11 cellular contexts compared by ENCODE assay signal in genomic region chr6:3592371-3592941, GRCh38.
DNase-seq lines count a peak whose midpoint lies in the region; ATAC-seq, FAIRE-seq and TF ChIP-seq lines count a peak whose summit lies in the region.
"Had no signal": no experiment of that assay in that cellular context is flagged by ENCODE, and none has a peak within 500 bp of the region (broad histone marks: within the 10 kb centered on the region; RNA-seq: fewer than 3 reads in every experiment).

No MANE protein-coding gene starts in this region.

- H3K36me3 ChIP-seq in astrocyte (ENCODE audit: insufficient read depth, low read length) (no peaks in the 10 kb centered on the region), left lung (no peaks in the 10 kb centered on the region)

- peak overlapping the region; percentile 0 for H3K9ac ChIP-seq in astrocyte (ENCODE audit: low read length)

- H3K27me3 Mint-ChIP-seq in astrocyte (ENCODE audit: low read depth, unreplicated experiment) = peaks cover 8% of the 10 kb centered on the region
- peaks cover 17% of the 10 kb centered on the region for H3K27me3 Mint-ChIP-seq in stimulated activated memory B cell treated with anti-CD40 and anti-IgM and Interleukin-4, amounts not matched to agents 10 μg/mL and 1 μg/mL and 100 μg/mL, for 72 hours

- H3K4me3 ChIP-seq in AG04450 (ENCODE audit: low read depth, low read length) (no peak overlapping the region), astrocyte (ENCODE audit: insufficient read depth, low read depth, low read length) (no peak overlapping the region), left lung (no peak overlapping the region)

- H4K20me1 ChIP-seq in astrocyte (ENCODE audit: insufficient read depth, low read length) = no peaks in the 10 kb centered on the region

- no peak for TF ChIP-seq CTCF in AG04450 (IDR thresholded peaks at IDR 0.05; ENCODE audit: low read depth, low read length)
- TF ChIP-seq CTCF in astrocyte (IDR thresholded peaks at IDR 0.05; ENCODE audit: insufficient read depth, low read depth, low read length) = no peak
- no peak for TF ChIP-seq CTCF in left lung (IDR thresholded peaks at IDR 0.05)

- no peaks in the 10 kb centered on the region for H3K79me2 ChIP-seq in astrocyte (ENCODE audit: insufficient read depth, low read length)

- no peak overlapping the region for H3K27ac Mint-ChIP-seq in astrocyte (ENCODE audit: unreplicated experiment)
- no peak overlapping the region for H3K27ac Mint-ChIP-seq in stimulated activated memory B cell treated with anti-CD40 and anti-IgM and Interleukin-4, amounts not matched to agents 10 μg/mL and 1 μg/mL and 100 μg/mL, for 72 hours
- H3K27ac Mint-ChIP-seq: CD4-positive, CD25-positive, alpha-beta regulatory T cell had no signal

- POLR2A ChIA-PET in AG04450 (lab: Yijun Ruan, JAX) = no interaction called here

- peak overlapping the region; percentile 33 for H2AFZ ChIP-seq in astrocyte (ENCODE audit: low read depth, low read length)

- H3K9me3 Mint-ChIP-seq in astrocyte (ENCODE audit: unreplicated experiment) = peaks cover 6% of the 10 kb centered on the region
- no peaks in the 10 kb centered on the region for H3K9me3 Mint-ChIP-seq in stimulated activated memory B cell treated with anti-CD40 and anti-IgM and Interleukin-4, amounts not matched to agents 10 μg/mL and 1 μg/mL and 100 μg/mL, for 72 hours

- H3K4me1 ChIP-seq in astrocyte (ENCODE audit: insufficient read depth, low read length) (peaks cover 15% of the 10 kb centered on the region), left lung (peaks cover 0 to 4% of the 10 kb centered on the region in 2 donors)

- intact Hi-C loops in left lung (cut with DNase I) = no loop called here

- H3K4me3 Mint-ChIP-seq in astrocyte (ENCODE audit: unreplicated experiment) = no peak overlapping the region
- H3K4me3 Mint-ChIP-seq in stimulated activated memory B cell treated with anti-CD40 and anti-IgM and Interleukin-4, amounts not matched to agents 10 μg/mL and 1 μg/mL and 100 μg/mL, for 72 hours = no peak overlapping the region
- H3K4me3 Mint-ChIP-seq: CD4-positive, CD25-positive, alpha-beta regulatory T cell had no signal

- H3K27ac ChIP-seq in AG04450 (ENCODE audit: low read depth, low read length) = peak overlapping the region; percentile 47
- peak overlapping the region; percentile 78 for H3K27ac ChIP-seq in astrocyte (ENCODE audit: low read depth, low read length)
- peak overlapping the region in 1 of 2 donors; percentile 33 for H3K27ac ChIP-seq in left lung

- peak overlapping the region; percentile 37 for H3K4me2 ChIP-seq in astrocyte (ENCODE audit: low read length)

- H3K9me3 ChIP-seq in AG04450 (ENCODE audit: control insufficient read depth, insufficient read depth, low read length) (peaks cover 2% of the 10 kb centered on the region; the same call in 1 of the 2 replicates), astrocyte (ENCODE audit: insufficient read depth, low read depth, low read length) (no peaks in the 10 kb centered on the region), left lung (peaks cover 0 to 8% of the 10 kb centered on the region in 2 donors)

- H3K4me1 Mint-ChIP-seq in astrocyte (ENCODE audit: low read depth, unreplicated experiment) = peaks cover 3% of the 10 kb centered on the region
- no peaks in the 10 kb centered on the region for H3K4me1 Mint-ChIP-seq in stimulated activated memory B cell treated with anti-CD40 and anti-IgM and Interleukin-4, amounts not matched to agents 10 μg/mL and 1 μg/mL and 100 μg/mL, for 72 hours
- H3K4me1 Mint-ChIP-seq: CD4-positive, CD25-positive, alpha-beta regulatory T cell had no signal

- peak; percentile 99 for FAIRE-seq in astrocyte (lab: Jason Lieb, UNC)
- FAIRE-seq: small intestine had no signal

- no peaks in the 10 kb centered on the region for H3K36me3 Mint-ChIP-seq in astrocyte (ENCODE audit: low read depth, unreplicated experiment)
- H3K36me3 Mint-ChIP-seq in stimulated activated memory B cell treated with anti-CD40 and anti-IgM and Interleukin-4, amounts not matched to agents 10 μg/mL and 1 μg/mL and 100 μg/mL, for 72 hours = no peaks in the 10 kb centered on the region
- H3K36me3 Mint-ChIP-seq: CD4-positive, CD25-positive, alpha-beta regulatory T cell had no signal

- H3K27me3 ChIP-seq in AG04450 (ENCODE audit: control insufficient read depth, insufficient read depth, low read length) (no peaks in the 10 kb centered on the region), astrocyte (ENCODE audit: insufficient read depth, low read length) (no peaks in the 10 kb centered on the region), left lung (no peaks in the 10 kb centered on the region)

- DNase-seq in AG04450 (ENCODE audit: low read depth, low spot score) (peak; percentile 43), LHCN-M2 (ENCODE audit: low read depth) (peak; percentile 92), astrocyte (ENCODE audit: low read depth) (peak; percentile 94), left lung (no peak), left lobe of liver (ENCODE audit: low spot score) (no peak)
- DNase-seq in activated CD8-positive, alpha-beta memory T cell treated with anti-CD3 and anti-CD28 coated beads, Interleukin-2, amount 50 U/mL, for 48 hours = no peak
- DNase-seq in stimulated activated CD4-positive, alpha-beta T cell treated with anti-CD3 and anti-CD28 coated beads, Interleukin-1b, Interleukin-23, amount 100 ng/mL, for 48 hours = no peak
- DNase-seq: CD4-positive, CD25-positive, alpha-beta regulatory T cell; small intestine had no signal

- CTCF ChIA-PET in AG04450 (lab: Charles Lee) = no interaction called here

- ATAC-seq in left lung (peak; percentile 68), left lobe of liver (no peak)
- no peak for ATAC-seq in stimulated activated memory B cell treated with anti-CD40 and anti-IgM and Interleukin-4, amounts not matched to agents 10 μg/mL and 1 μg/mL and 100 μg/mL, for 72 hours
- ATAC-seq: Right ventricle myocardium inferior had no signal

Comparison
In these comparisons a context has a peak if more than half of its experiments do, and no peak if none do; other contexts are left out.
1. DNase-seq: peak in AG04450 (single experiment), LHCN-M2 (single experiment) and astrocyte (single experiment); none in left lung (0 of 2), activated CD8-positive, alpha-beta memory T cell treated with anti-CD3 and anti-CD28 coated beads, Interleukin-2, amount 50 U/mL, for 48 hours (single experiment), left lobe of liver (single experiment) and stimulated activated CD4-positive, alpha-beta T cell treated with anti-CD3 and anti-CD28 coated beads, Interleukin-1b, Interleukin-23, amount 100 ng/mL, for 48 hours (single experiment).